ENCODE assay signal across 22 cellular contexts in genomic region chr2:241532733-241533601, GRCh38. TPM values are rescaled to one million over a fixed set of nuclear protein-coding genes. Genes with fewer than 3 reads are reported as not detected.
DNase-seq lines count a peak whose midpoint lies in the region; ATAC-seq and TF ChIP-seq lines count a peak whose summit lies in the region.
"Had no signal": no experiment of that assay in that cellular context is flagged by ENCODE, and none has a peak within 500 bp of the region (broad histone marks: within the 10 kb centered on the region; RNA-seq: fewer than 3 reads in every experiment).

No MANE protein-coding gene starts in this region.

- no peak overlapping the region for H2BK5ac ChIP-seq in IMR-90 (ENCODE audit: low read depth, low read length, poor library complexity, severe bottlenecking)

- H2BK20ac ChIP-seq in IMR-90 (ENCODE audit: low read depth, low read length) = no peak overlapping the region

- H3K36me3 ChIP-seq in IMR-90 (ENCODE audit: control insufficient read depth, insufficient read depth, low read length) = no peaks in the 10 kb centered on the region
- H3K36me3 ChIP-seq: HAP-1, Peyer's patch had no signal

- no peaks in the 10 kb centered on the region for H3K4me1 Mint-ChIP-seq in stimulated activated effector memory CD8-positive, alpha-beta T cell treated with anti-CD3 and anti-CD28 coated beads, Interleukin-12 subunit alpha, Interleukin-12 subunit beta, amount 100 ng/mL, for 72 hours
- peaks cover 5% of the 10 kb centered on the region for H3K4me1 Mint-ChIP-seq in mesothelial cell of epicardium
- H3K4me1 Mint-ChIP-seq: B cell had no signal

- no peak for TF ChIP-seq RAD21 in IMR-90 (IDR thresholded peaks at IDR 0.05; ENCODE audit: low read length)

- no peak overlapping the region for H3K4me2 ChIP-seq in IMR-90 (ENCODE audit: low read depth, low read length)
- H3K4me2 ChIP-seq: KMS-11 had no signal

- H2BK15ac ChIP-seq in IMR-90 (ENCODE audit: low read depth, low read length) = no peak overlapping the region

- no peaks in the 10 kb centered on the region for H3K36me3 Mint-ChIP-seq in stimulated activated effector memory CD8-positive, alpha-beta T cell treated with anti-CD3 and anti-CD28 coated beads, Interleukin-12 subunit alpha, Interleukin-12 subunit beta, amount 100 ng/mL, for 72 hours
- no peaks in the 10 kb centered on the region for H3K36me3 Mint-ChIP-seq in mesothelial cell of epicardium

- no TSS peak for BruUV-seq in IMR-90 (replicated peaks; lab: Mats Ljungman, UMichigan)

- H3K79me1 ChIP-seq in IMR-90 (ENCODE audit: low read depth in 1 of 2, low read length in 2 of 2) = no peaks in the 10 kb centered on the region

- intact Hi-C loops in IMR-90 (cut with micrococcal nuclease) = no loop called here
- intact Hi-C loops in sciatic nerve (cut with DNase I) = no loop called here

- ATAC-seq in IMR-90 (ENCODE audit: low read depth) = no peak
- ATAC-seq in stimulated activated effector memory CD8-positive, alpha-beta T cell treated with anti-CD3 and anti-CD28 coated beads, Interleukin-12 subunit alpha, Interleukin-12 subunit beta, amount 100 ng/mL, for 72 hours = peak; percentile 36
- no peak for ATAC-seq in sciatic nerve
- ATAC-seq: SK-N-SH treated with all-trans-retinoic acid at 6 μM for 48 hours had no signal

- no peak for TF ChIP-seq CTCF in IMR-90 (conservative IDR thresholded peaks at IDR 0.05; ENCODE audit: low read depth, low read length)
- TF ChIP-seq CTCF in mesothelial cell of epicardium (IDR thresholded peaks at IDR 0.05; ENCODE audit: unreplicated experiment) = no peak

- dilution Hi-C loops in IMR-90 (cut with HindIII; ENCODE audit: low sequenced_read_pairs, unreplicated experiment) = no loop called here

- H4K91ac ChIP-seq in IMR-90 (ENCODE audit: insufficient read depth, low read depth, low read length) = no peak overlapping the region

- CTCF ChIA-PET in IMR-90 (lab: Yijun Ruan, JAX) = no interaction called here

- H3K9me3 Mint-ChIP-seq in stimulated activated effector memory CD8-positive, alpha-beta T cell treated with anti-CD3 and anti-CD28 coated beads, Interleukin-12 subunit alpha, Interleukin-12 subunit beta, amount 100 ng/mL, for 72 hours = no peaks in the 10 kb centered on the region
- no peaks in the 10 kb centered on the region for H3K9me3 Mint-ChIP-seq in mesothelial cell of epicardium

- H3K4me3 Mint-ChIP-seq in stimulated activated effector memory CD8-positive, alpha-beta T cell treated with anti-CD3 and anti-CD28 coated beads, Interleukin-12 subunit alpha, Interleukin-12 subunit beta, amount 100 ng/mL, for 72 hours = no peak overlapping the region
- H3K4me3 Mint-ChIP-seq in mesothelial cell of epicardium = no peak overlapping the region
- H3K4me3 Mint-ChIP-seq: B cell had no signal

- no peaks in the 10 kb centered on the region for H3K4me1 ChIP-seq in IMR-90 (ENCODE audit: control insufficient read depth, insufficient read depth, low read length)
- H3K4me1 ChIP-seq: HAP-1, Peyer's patch had no signal

- H3K18ac ChIP-seq in IMR-90 (ENCODE audit: low read depth, low read length) = no peak overlapping the region

- peaks cover 22% of the 10 kb centered on the region for H3K27me3 ChIP-seq in IMR-90 (ENCODE audit: control insufficient read depth, insufficient read depth, low read length)
- H3K27me3 ChIP-seq: Peyer's patch had no signal

- no peaks in the 10 kb centered on the region for H3K9me1 ChIP-seq in IMR-90 (ENCODE audit: insufficient read depth, low read length)

- H3K27me3 Mint-ChIP-seq in mesothelial cell of epicardium (ENCODE audit: low read depth) = no peaks in the 10 kb centered on the region

- no peak overlapping the region for H3K14ac ChIP-seq in IMR-90 (replicated peaks; ENCODE audit: low read depth, low read length)

- peak overlapping the region; percentile 39 for H2AK9ac ChIP-seq in IMR-90 (replicated peaks; ENCODE audit: low read depth, low read length, poor library complexity)

- no peak overlapping the region for H3K4ac ChIP-seq in IMR-90 (ENCODE audit: low read depth, low read length)

- no peak overlapping the region for H2BK120ac ChIP-seq in IMR-90 (ENCODE audit: low read depth, low read length)

- POLR2A ChIA-PET in IMR-90 (lab: Charles Lee; ENCODE audit: unreplicated experiment) = no interaction called here

- in situ Hi-C loops in IMR-90 (cut with MboI; ENCODE audit: low sequenced_read_pairs) = no loop called here

- no peak overlapping the region for H4K5ac ChIP-seq in IMR-90 (ENCODE audit: low read depth, low read length)

- H2AK5ac ChIP-seq in IMR-90 (ENCODE audit: low read depth, low read length) = no peak overlapping the region

- no peak overlapping the region for H3K27ac ChIP-seq in IMR-90 (ENCODE audit: insufficient read depth, low read length)
- H3K27ac ChIP-seq: GM23248, KMS-11, Peyer's patch had no signal

- no peak overlapping the region for H3K4me3 ChIP-seq in IMR-90 (ENCODE audit: insufficient read depth, low read depth, low read length)
- H3K4me3 ChIP-seq: GM23248, HAP-1, Peyer's patch had no signal

- no peak overlapping the region for H3K27ac Mint-ChIP-seq in stimulated activated effector memory CD8-positive, alpha-beta T cell treated with anti-CD3 and anti-CD28 coated beads, Interleukin-12 subunit alpha, Interleukin-12 subunit beta, amount 100 ng/mL, for 72 hours
- H3K27ac Mint-ChIP-seq in mesothelial cell of epicardium = no peak overlapping the region
- H3K27ac Mint-ChIP-seq: B cell had no signal

- no peak overlapping the region for H3K23ac ChIP-seq in IMR-90 (ENCODE audit: low read depth, low read length)

- H3K9ac ChIP-seq in IMR-90 (ENCODE audit: low read depth, low read length) = no peak overlapping the region
- H3K9ac ChIP-seq: GM23248, KMS-11 had no signal

- WGBS in IMR-90 (ENCODE audit: extremely low coverage in 2 of 2, insufficient read length in 1 of 2), 2 experiments = 78% methylated on average over 9 of the region's 26 CpGs; no CpG with 5 or more reads in 1 of the 2 experiments

- H3K9me3 ChIP-seq in IMR-90 (ENCODE audit: control insufficient read depth, insufficient read depth, low read length) = no peaks in the 10 kb centered on the region
- H3K9me3 ChIP-seq: HAP-1, Peyer's patch had no signal

- H2AFZ ChIP-seq in IMR-90 (replicated peaks; ENCODE audit: low read length, poor library complexity) = no peak overlapping the region
- H2AFZ ChIP-seq: GM23248 had no signal

- no peaks in the 10 kb centered on the region for H4K20me1 ChIP-seq in IMR-90 (ENCODE audit: insufficient read depth, low read length)

- no peak for TF ChIP-seq POLR2A in IMR-90 (IDR thresholded peaks at IDR 0.05; ENCODE audit: low read depth, low read length)

- peak; percentile 2 for DNase-seq in AG08396 (ENCODE audit: low spot score)
- DNase-seq in IMR-90 = no peak
- peak; percentile 26 for DNase-seq in glomerular visceral epithelial cell (ENCODE audit: extremely low spot score)
- DNase-seq in stimulated activated effector memory CD8-positive, alpha-beta T cell treated with anti-CD3 and anti-CD28 coated beads, Interleukin-12 subunit alpha, Interleukin-12 subunit beta, amount 100 ng/mL, for 72 hours (ENCODE audit: low spot score in 2 of 2) = no peak
- no peak for DNase-seq in sciatic nerve (ENCODE audit: low spot score)
- no peak for DNase-seq in mesothelial cell of epicardium (ENCODE audit: low spot score in 2 of 2, unreplicated experiment in 2 of 2)
- no peak for DNase-seq in activated gamma-delta T cell (lab: John Stamatoyannopoulos, UW)
- DNase-seq: DMS53; GM23248; NCI-H1105; NCI-H146; NCI-H2029; NCI-H226; NCI-H510A treated with DMSO at 0.1 percent for 48 hours; NCI-H774; NK-92 treated with Interleukin-12 subunit alpha and Interleukin-12 subunit beta, amount 100 ng/mL, for 24 hours; Peyer's patch had no signal

- no peak overlapping the region for H4K8ac ChIP-seq in IMR-90 (ENCODE audit: low read depth in 2 of 2, low read length in 2 of 2)

- H3K56ac ChIP-seq in IMR-90 (ENCODE audit: extremely low read depth, insufficient read depth, low read length) = no peak overlapping the region

TF ChIP-seq in IMR-90, 13 proteins besides CTCF, POLR2A, EP300 and RAD21:
- no peak for TF ChIP-seq USF2 (IDR thresholded peaks at IDR 0.05; ENCODE audit: low read depth, low read length)
- TF ChIP-seq BHLHE40 (IDR thresholded peaks at IDR 0.05; ENCODE audit: low read depth, low read length) = no peak
- TF ChIP-seq FOS (IDR thresholded peaks at IDR 0.05; ENCODE audit: low read depth, low read length) = no peak
- no peak for TF ChIP-seq CEBPB (IDR thresholded peaks at IDR 0.05; ENCODE audit: low read depth, low read length)
- no peak for TF ChIP-seq MAFK (IDR thresholded peaks at IDR 0.05; ENCODE audit: low read depth, low read length)
- TF ChIP-seq ELK1 (IDR thresholded peaks at IDR 0.05; ENCODE audit: borderline replicate concordance, low read depth, low read length) = no peak
- no peak for TF ChIP-seq MXI1 (IDR thresholded peaks at IDR 0.05; ENCODE audit: borderline replicate concordance, low read depth, low read length)
- TF ChIP-seq MAZ (IDR thresholded peaks at IDR 0.05; ENCODE audit: borderline replicate concordance, low read depth, low read length) = no peak

RNA-seq across cellular contexts. Expression of gene STK25, which starts 24.6 kb away (rescaled TPM):
- total RNA-seq in IMR-90 (2012; rRNA removed) (203 and 258 TPM in 2 replicates), sciatic nerve (125 TPM), mesothelial cell of epicardium (183 to 193 TPM (median 192 TPM) in 3 replicates)
- 392 and 417 TPM in 2 replicates for polyA plus RNA-seq in IMR-90 (2012; rRNA removed)
- 289 and 326 TPM in 2 replicates for polyA plus RNA-seq in IMR-90 (2012; cell fraction: cytosol; rRNA removed)
- polyA plus RNA-seq in IMR-90 (2012; cell fraction: nucleus; rRNA removed; ENCODE audit: low replicate concordance) = 774 and 1,419 TPM in 2 replicates

RNA-seq across cellular contexts. Expression of gene BOK, which starts 25.6 kb away (rescaled TPM):
- 13.3 and 15.8 TPM in 2 replicates for total RNA-seq in IMR-90 (2012; rRNA removed)
- 34.4 and 37.4 TPM in 2 replicates for polyA plus RNA-seq in IMR-90 (2012; rRNA removed)
- polyA plus RNA-seq in IMR-90 (2012; cell fraction: cytosol; rRNA removed) = 28.7 and 58.2 TPM in 2 replicates
- 40.1 and 75.2 TPM in 2 replicates for polyA plus RNA-seq in IMR-90 (2012; cell fraction: nucleus; rRNA removed; ENCODE audit: low replicate concordance)
- 31.1 TPM for total RNA-seq in sciatic nerve
- 33.0 to 37.2 TPM (median 36.0 TPM) in 3 replicates for total RNA-seq in mesothelial cell of epicardium
- total RNA-seq: OCI-LY7 had no signal

Comparison
In these comparisons a context has a peak if more than half of its experiments do, and no peak if none do; other contexts are left out.
1. DNase-seq: peak in AG08396 (single experiment) and glomerular visceral epithelial cell (single experiment); none in IMR-90 (single experiment), stimulated activated effector memory CD8-positive, alpha-beta T cell treated with anti-CD3 and anti-CD28 coated beads, Interleukin-12 subunit alpha, Interleukin-12 subunit beta, amount 100 ng/mL, for 72 hours (0 of 2), sciatic nerve (single experiment), mesothelial cell of epicardium (0 of 2) and activated gamma-delta T cell (single experiment).